ENCODE assay signal across 8 cellular contexts in the genomic region with DNA sequence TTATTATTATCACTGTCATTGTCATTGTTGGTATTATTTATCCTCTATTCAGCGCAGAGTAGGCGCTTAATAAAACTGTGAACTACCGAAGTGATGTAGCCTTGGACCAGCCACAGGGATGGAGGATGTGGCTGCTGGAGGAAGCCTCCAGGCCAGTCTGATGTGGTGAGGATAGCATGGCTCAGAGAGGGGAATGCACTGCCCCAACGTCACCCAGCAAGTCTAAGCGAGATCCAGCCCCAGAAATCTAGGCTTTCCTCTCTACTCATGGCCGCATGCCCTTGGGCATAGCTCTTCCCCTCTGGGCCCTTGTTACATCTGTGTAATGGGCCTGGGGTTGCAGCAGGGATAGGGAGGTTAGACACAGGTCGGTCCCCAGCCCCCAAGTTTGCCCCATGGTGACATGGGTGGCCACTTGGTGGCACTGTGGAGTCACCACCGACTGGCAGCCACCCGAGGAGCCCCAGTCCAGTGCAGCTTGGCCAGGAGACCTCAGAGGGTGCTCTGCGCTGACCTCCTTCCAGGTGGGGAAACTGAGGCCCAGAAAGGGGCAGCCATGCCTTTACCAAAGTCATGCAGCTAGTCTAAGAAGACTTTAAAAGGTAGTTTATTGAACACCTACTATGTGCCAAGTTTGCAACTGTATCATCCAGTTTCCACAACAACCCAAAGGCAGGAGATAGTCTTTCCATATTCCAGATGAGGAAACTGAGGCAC.
A peak's percentile ranks its signal among the peaks of the same experiment; 100 is the strongest.
DNase-seq lines count a peak whose midpoint lies in the region; ATAC-seq and TF ChIP-seq lines count a peak whose summit lies in the region.

No MANE protein-coding gene starts in this region.

- no peaks in the 10 kb centered on the region for H3K9me3 ChIP-seq in ascending aorta

- intact Hi-C loops in ascending aorta (cut with DNase I), result loop anchor here (2.0 kb wide), 1 partner anchor 399 kb away; no protein-coding TSS in a partner anchor

- H3K4me3 ChIP-seq in ascending aorta, result no peak overlapping the region

- H3K4me1 Mint-ChIP-seq in stimulated activated naive B cell treated with anti-CD40 and anti-IgM and Interleukin-4, amounts not matched to agents 10 μg/mL and 1 μg/mL and 100 μg/mL, for 72 hours, result no peaks in the 10 kb centered on the region

- H3K36me3 Mint-ChIP-seq in stimulated activated naive B cell treated with anti-CD40 and anti-IgM and Interleukin-4, amounts not matched to agents 10 μg/mL and 1 μg/mL and 100 μg/mL, for 72 hours, result no peaks in the 10 kb centered on the region

- no peaks in the 10 kb centered on the region for H3K36me3 ChIP-seq in ascending aorta

- peak; percentile 65 to 78 (median 71) for TF ChIP-seq CTCF in ascending aorta (IDR thresholded peaks at IDR 0.05)

- no peak overlapping the region for H3K27ac ChIP-seq in ascending aorta

- H3K27me3 Mint-ChIP-seq in stimulated activated naive B cell treated with anti-CD40 and anti-IgM and Interleukin-4, amounts not matched to agents 10 μg/mL and 1 μg/mL and 100 μg/mL, for 72 hours, result peaks cover 23 to 29% of the 10 kb centered on the region in 2 donors

- peak; percentile 45 to 57 for ATAC-seq in stimulated activated naive B cell treated with anti-CD40 and anti-IgM and Interleukin-4, amounts not matched to agents 10 μg/mL and 1 μg/mL and 100 μg/mL, for 72 hours (replicated peaks)
- ATAC-seq in HG03045 (IDR thresholded peaks at IDR 0.05; ENCODE audit: unreplicated experiment) (no peak), HG03439 (IDR thresholded peaks at IDR 0.05; ENCODE audit: unreplicated experiment) (no peak)

- H3K27ac Mint-ChIP-seq in stimulated activated naive B cell treated with anti-CD40 and anti-IgM and Interleukin-4, amounts not matched to agents 10 μg/mL and 1 μg/mL and 100 μg/mL, for 72 hours, result no peak overlapping the region

- H3K27me3 ChIP-seq in ascending aorta, result no peaks in the 10 kb centered on the region

- peaks cover 7 to 12% of the 10 kb centered on the region in 2 donors for H3K9me3 Mint-ChIP-seq in stimulated activated naive B cell treated with anti-CD40 and anti-IgM and Interleukin-4, amounts not matched to agents 10 μg/mL and 1 μg/mL and 100 μg/mL, for 72 hours

- no peak overlapping the region for H3K4me3 Mint-ChIP-seq in stimulated activated naive B cell treated with anti-CD40 and anti-IgM and Interleukin-4, amounts not matched to agents 10 μg/mL and 1 μg/mL and 100 μg/mL, for 72 hours

- DNase-seq in SIG-M5 treated with dmso at 0.1 percent for 504 hours (lab: John Stamatoyannopoulos, UW; ENCODE audit: unreplicated experiment), result peak; percentile 10
- DNase-seq in SIG-M5 (lab: John Stamatoyannopoulos, UW), result no peak
- DNase-seq in NAMALWA (ENCODE audit: low spot score), result peak; percentile 49
- DNase-seq in ascending aorta (ENCODE audit: low spot score in 2 of 2), result peak in 1 of 2 donors; percentile 72
- DNase-seq in iris pigment epithelial cell (ENCODE audit: low read depth), result peak; percentile 41
- no peak for DNase-seq in stimulated activated naive B cell treated with anti-CD40 and anti-IgM and Interleukin-4, amounts not matched to agents 10 μg/mL and 1 μg/mL and 100 μg/mL, for 72 hours

- no peaks in the 10 kb centered on the region for H3K4me1 ChIP-seq in ascending aorta

Comparison
In these comparisons a context has a peak if more than half of its experiments do, and no peak if none do; other contexts are left out.
1. DNase-seq: peak in SIG-M5 treated with dmso at 0.1 percent for 504 hours (single experiment), NAMALWA (single experiment) and iris pigment epithelial cell (single experiment); none in SIG-M5 (single experiment) and stimulated activated naive B cell treated with anti-CD40 and anti-IgM and Interleukin-4, amounts not matched to agents 10 μg/mL and 1 μg/mL and 100 μg/mL, for 72 hours (single experiment).
2. ATAC-seq: peak in stimulated activated naive B cell treated with anti-CD40 and anti-IgM and Interleukin-4, amounts not matched to agents 10 μg/mL and 1 μg/mL and 100 μg/mL, for 72 hours (2 of 2); none in HG03045 (single experiment) and HG03439 (single experiment).